ENCODE assay signal across 8 cellular contexts in genomic region chr9:25716220-25716872, GRCh38. TPM values are rescaled to one million over a fixed set of nuclear protein-coding genes. Genes with fewer than 3 reads are reported as not detected.
DNase-seq lines count a peak whose midpoint lies in the region; ATAC-seq, FAIRE-seq and TF ChIP-seq lines count a peak whose summit lies in the region.

No MANE protein-coding gene starts in this region.

- no peaks in the 10 kb centered on the region for H3K9me3 Mint-ChIP-seq in progenitor cell of endocrine pancreas (ENCODE audit: low read depth)
- peaks cover 6% of the 10 kb centered on the region for H3K9me3 Mint-ChIP-seq in activated CD4-positive, alpha-beta T cell treated with anti-CD3 and anti-CD28 coated beads for 36 hours (ENCODE audit: low read depth)

- H3K27me3 Mint-ChIP-seq in progenitor cell of endocrine pancreas, result no peaks in the 10 kb centered on the region
- no peaks in the 10 kb centered on the region for H3K27me3 Mint-ChIP-seq in activated CD4-positive, alpha-beta T cell treated with anti-CD3 and anti-CD28 coated beads for 36 hours

- H3K36me3 Mint-ChIP-seq in progenitor cell of endocrine pancreas (ENCODE audit: insufficient read depth), result no peaks in the 10 kb centered on the region
- no peaks in the 10 kb centered on the region for H3K36me3 Mint-ChIP-seq in activated CD4-positive, alpha-beta T cell treated with anti-CD3 and anti-CD28 coated beads for 36 hours (ENCODE audit: low read depth)

- H3K27ac Mint-ChIP-seq in progenitor cell of endocrine pancreas, result no peak overlapping the region
- H3K27ac Mint-ChIP-seq in activated CD4-positive, alpha-beta T cell treated with anti-CD3 and anti-CD28 coated beads for 36 hours, result no peak overlapping the region

- DNase-seq in HS-5 (ENCODE audit: low read depth) (peak; percentile 20), SK-N-DZ (ENCODE audit: low spot score) (peak; percentile 3), foreskin melanocyte (peak; percentile 82), progenitor cell of endocrine pancreas (ENCODE audit: low spot score, unreplicated experiment) (peak; percentile 13), GM19239 (ENCODE audit: insufficient read length, low spot score) (no peak)
- no peak for DNase-seq in activated CD4-positive, alpha-beta T cell treated with anti-CD3 and anti-CD28 coated beads for 1 hour
- no peak for DNase-seq in activated CD4-positive, CD25-positive, alpha-beta regulatory T cell (lab: John Stamatoyannopoulos, UW)
- DNase-seq in activated CD4-positive, alpha-beta T cell treated with anti-CD3 and anti-CD28 coated beads for 36 hours, result no peak

- CTCF ChIA-PET in activated CD4-positive, alpha-beta T cell treated with anti-CD3 and anti-CD28 coated beads for 36 hours (lab: Charles Lee), result interaction anchor here (0.7 to 1.0 kb wide), 2 partner anchors 8 to 20 kb away, joined by 3 read pairs; no protein-coding TSS in a partner anchor

- no peak for ATAC-seq in activated CD4-positive, alpha-beta T cell treated with anti-CD3 and anti-CD28 coated beads for 36 hours

- peaks cover 12% of the 10 kb centered on the region for H3K4me1 Mint-ChIP-seq in progenitor cell of endocrine pancreas (ENCODE audit: low read depth)
- no peaks in the 10 kb centered on the region for H3K4me1 Mint-ChIP-seq in activated CD4-positive, alpha-beta T cell treated with anti-CD3 and anti-CD28 coated beads for 36 hours

- FAIRE-seq in GM19239 (lab: Jason Lieb, UNC), result no peak

- TF ChIP-seq CTCF in progenitor cell of endocrine pancreas (IDR thresholded peaks at IDR 0.05; ENCODE audit: unreplicated experiment), result peak; percentile 63

- no peak overlapping the region for H3K4me3 Mint-ChIP-seq in progenitor cell of endocrine pancreas (ENCODE audit: low read depth)
- H3K4me3 Mint-ChIP-seq in activated CD4-positive, alpha-beta T cell treated with anti-CD3 and anti-CD28 coated beads for 36 hours, result no peak overlapping the region

- intact Hi-C loops in activated CD4-positive, alpha-beta T cell treated with anti-CD3 and anti-CD28 coated beads for 36 hours (cut with DNase I, micrococcal nuclease), result no loop called here

- POLR2A ChIA-PET in activated CD4-positive, alpha-beta T cell treated with anti-CD3 and anti-CD28 coated beads for 36 hours (lab: Charles Lee), result no interaction called here

RNA-seq across cellular contexts. Expression of gene TUSC1, which starts 38.1 kb away (rescaled TPM):
- polyA plus RNA-seq in SK-N-DZ (2014; cell fraction: cytosol; rRNA removed), result 4.2 and 5.0 TPM in 2 replicates
- 3.4 and 7.0 TPM in 2 replicates for polyA plus RNA-seq in SK-N-DZ (2014; cell fraction: nucleus; rRNA removed)
- 0.51 and 0.53 TPM in 2 replicates for total RNA-seq in progenitor cell of endocrine pancreas
- under 1 TPM; 0.59 to 0.79 TPM for total RNA-seq in activated CD4-positive, alpha-beta T cell treated with anti-CD3 and anti-CD28 coated beads for 36 hours

Comparison
In these comparisons a context has a peak if more than half of its experiments do, and no peak if none do; other contexts are left out.
1. DNase-seq: peak in HS-5 (single experiment), SK-N-DZ (single experiment), foreskin melanocyte (single experiment) and progenitor cell of endocrine pancreas (single experiment); none in activated CD4-positive, alpha-beta T cell treated with anti-CD3 and anti-CD28 coated beads for 1 hour (single experiment), activated CD4-positive, CD25-positive, alpha-beta regulatory T cell (0 of 4), activated CD4-positive, alpha-beta T cell treated with anti-CD3 and anti-CD28 coated beads for 36 hours (single experiment) and GM19239 (single experiment).